Comparison of ENCODE assay signal across 11 cellular contexts in genomic region chr10:93071674-93072224, GRCh38. TPM values are rescaled to one million over a fixed set of nuclear protein-coding genes. Genes with fewer than 3 reads are reported as not detected.
DNase-seq lines count a peak whose midpoint lies in the region; ATAC-seq and TF ChIP-seq lines count a peak whose summit lies in the region.
"Had no signal": no experiment of that assay in that cellular context is flagged by ENCODE, and none has a peak within 500 bp of the region (broad histone marks: within the 10 kb centered on the region; RNA-seq: fewer than 3 reads in every experiment).

No MANE protein-coding gene starts in this region.

- H3K4me3 ChIP-seq in astrocyte of the cerebellum (ENCODE audit: low read depth, low read length) (peak overlapping the region; percentile 17), right lobe of liver (peak overlapping the region; percentile 36 to 76 (median 49)), tibial artery (peak overlapping the region; percentile 37 to 55)

- WGBS in right lobe of liver (ENCODE audit: insufficient coverage, low coverage, low lambda C conversion rate, missing lambda C conversion rate): 2% methylated on average over 22 of the region's 37 CpGs

- no peak for TF ChIP-seq POLR2A in right lobe of liver (IDR thresholded peaks at IDR 0.05)

- peaks cover 51% of the 10 kb centered on the region for H3K27me3 Mint-ChIP-seq in activated naive CD8-positive, alpha-beta T cell
- H3K27me3 Mint-ChIP-seq in activated naive CD8-positive, alpha-beta T cell treated with anti-CD3 and anti-CD28 coated beads for 36 hours: peaks cover 97% of the 10 kb centered on the region

- no peaks in the 10 kb centered on the region for H3K36me3 Mint-ChIP-seq in activated naive CD8-positive, alpha-beta T cell
- no peaks in the 10 kb centered on the region for H3K36me3 Mint-ChIP-seq in activated naive CD8-positive, alpha-beta T cell treated with anti-CD3 and anti-CD28 coated beads for 36 hours

- no peak overlapping the region for H3K27ac Mint-ChIP-seq in activated naive CD8-positive, alpha-beta T cell
- no peak overlapping the region for H3K27ac Mint-ChIP-seq in activated naive CD8-positive, alpha-beta T cell treated with anti-CD3 and anti-CD28 coated beads for 36 hours

- TF ChIP-seq CTCF in astrocyte of the cerebellum (IDR thresholded peaks at IDR 0.05; ENCODE audit: low read depth, low read length, missing control alignments) (peak; percentile 2), right lobe of liver (IDR thresholded peaks at IDR 0.05) (peak in 1 of 4 donors; percentile 5), tibial artery (IDR thresholded peaks at IDR 0.05) (no peak)

- H3K27ac ChIP-seq in right lobe of liver (peak overlapping the region in 2 of 3 donors; percentile 53 to 84), tibial artery (no peak overlapping the region)
- H3K27ac ChIP-seq: tibial nerve had no signal

- DNase-seq in activated naive CD8-positive, alpha-beta T cell treated with anti-CD3 and anti-CD28 coated beads for 36 hours: no peak
- DNase-seq in astrocyte of the cerebellum (ENCODE audit: low read depth) (no peak), right lobe of liver (peak; percentile 89 to 95 (median 95)), tibial artery (no peak), Kasumi-1 (lab: John Stamatoyannopoulos, UW) (no peak), GM19240 (ENCODE audit: insufficient read length, low spot score) (no peak)
- DNase-seq: effector memory CD4-positive, alpha-beta T cell had no signal

- in situ Hi-C loops in astrocyte of the cerebellum (cut with HindIII; ENCODE audit: low sequenced_read_pairs): no loop called here

- H3K4me1 ChIP-seq in right lobe of liver: peaks cover 0 to 57% (median 8%) of the 10 kb centered on the region in 4 donors
- peaks cover 0 to 53% (median 49%) of the 10 kb centered on the region in 4 donors for H3K4me1 ChIP-seq in tibial artery

- H3K27me3 ChIP-seq in right lobe of liver (peaks cover 0 to 2% of the 10 kb centered on the region in 2 donors), tibial artery (peaks cover 0 to 88% of the 10 kb centered on the region in 2 donors)

- H3K4me1 Mint-ChIP-seq in activated naive CD8-positive, alpha-beta T cell (ENCODE audit: low read depth): peaks cover 33% of the 10 kb centered on the region
- peaks cover 34% of the 10 kb centered on the region for H3K4me1 Mint-ChIP-seq in activated naive CD8-positive, alpha-beta T cell treated with anti-CD3 and anti-CD28 coated beads for 36 hours

- peak overlapping the region; percentile 65 for H3K4me3 Mint-ChIP-seq in activated naive CD8-positive, alpha-beta T cell
- no peak overlapping the region for H3K4me3 Mint-ChIP-seq in activated naive CD8-positive, alpha-beta T cell treated with anti-CD3 and anti-CD28 coated beads for 36 hours

- intact Hi-C loops in right lobe of liver (cut with DNase I) (no loop called here), tibial artery (cut with DNase I; ENCODE audit: low total_unique reads) (no loop called here)

- ATAC-seq in right lobe of liver (peak; percentile 67 to 90 (median 84)), HG03139 (IDR thresholded peaks at IDR 0.05; ENCODE audit: unreplicated experiment) (no peak)

- no peaks in the 10 kb centered on the region for H3K9me3 Mint-ChIP-seq in activated naive CD8-positive, alpha-beta T cell (ENCODE audit: low read depth)
- no peaks in the 10 kb centered on the region for H3K9me3 Mint-ChIP-seq in activated naive CD8-positive, alpha-beta T cell treated with anti-CD3 and anti-CD28 coated beads for 36 hours

- H3K9me3 ChIP-seq in right lobe of liver (no peaks in the 10 kb centered on the region), tibial artery (no peaks in the 10 kb centered on the region)
- H3K9me3 ChIP-seq: tibial nerve had no signal

- H3K36me3 ChIP-seq in right lobe of liver (no peaks in the 10 kb centered on the region), tibial artery (no peaks in the 10 kb centered on the region)
- H3K36me3 ChIP-seq: tibial nerve had no signal

RNA-seq across cellular contexts. Expression of gene CYP26A1, which starts 1.9 kb away (rescaled TPM):
- total RNA-seq in activated naive CD8-positive, alpha-beta T cell treated with anti-CD3 and anti-CD28 coated beads for 36 hours: not detected
- 10 to 100 TPM in 3 of 6 experiments, under 1 TPM in 1, not detected in 2; 0.95 to 53.1 (median 12.6) TPM for total RNA-seq in right lobe of liver
- total RNA-seq: tibial nerve had no signal

RNA-seq across cellular contexts. Expression of gene CYP26C1, which starts 11.2 kb away (rescaled TPM):
- total RNA-seq in activated naive CD8-positive, alpha-beta T cell treated with anti-CD3 and anti-CD28 coated beads for 36 hours: not detected
- total RNA-seq in right lobe of liver: under 1 TPM in 3 of 6 experiments, not detected in 3; 0.07 to 0.12 (median 0.10) TPM
- total RNA-seq: LHCN-M2 had no signal

Comparison
In these comparisons a context has a peak if more than half of its experiments do, and no peak if none do; other contexts are left out.
1. DNase-seq: peak in right lobe of liver (3 of 3); none in activated naive CD8-positive, alpha-beta T cell treated with anti-CD3 and anti-CD28 coated beads for 36 hours (single experiment), astrocyte of the cerebellum (single experiment), tibial artery (0 of 2), Kasumi-1 (0 of 2) and GM19240 (single experiment).
2. H3K27ac ChIP-seq: peak in right lobe of liver (2 of 3); none in tibial artery (0 of 2).
3. Peak in every context shown above with its lines, with median percentiles within 50 percentile points of each other: H3K4me3 ChIP-seq.